In genomic region chr7:45980181-45980905, GRCh38 we compare ENCODE assay signal across 17 cellular contexts. TPM values are rescaled to one million over a fixed set of nuclear protein-coding genes. Genes with fewer than 3 reads are reported as not detected.
DNase-seq lines count a peak whose midpoint lies in the region; ATAC-seq and TF ChIP-seq lines count a peak whose summit lies in the region.
"Had no signal": no experiment of that assay in that cellular context is flagged by ENCODE, and none has a peak within 500 bp of the region (broad histone marks: within the 10 kb centered on the region; RNA-seq: fewer than 3 reads in every experiment).

No MANE protein-coding gene starts in this region.

- no peak overlapping the region for H3K27ac Mint-ChIP-seq in H9
- H3K27ac Mint-ChIP-seq: activated CD8-positive, alpha-beta T cell treated with anti-CD3 and anti-CD28 coated beads, Interleukin-2, amount 10 ng/mL, durations not matched to agents 7 days and 5 days; naive thymus-derived CD4-positive, alpha-beta T cell had no signal

- H3K9me2 ChIP-seq in GM23248 (ENCODE audit: insufficient read depth) = no peaks in the 10 kb centered on the region

- H3K36me3 Mint-ChIP-seq in H9 (ENCODE audit: insufficient read depth in 1 of 3, low read depth in 3 of 3) = peaks cover 5 to 10% (median 7%) of the 10 kb centered on the region in 3 experiments; a peak in 6 of 7 replicates
- H3K36me3 Mint-ChIP-seq: brain had no signal

- peak overlapping the region; percentile 99 for H3K27ac ChIP-seq in GM23248
- H3K27ac ChIP-seq in brain microvascular endothelial cell = no peak overlapping the region
- H3K27ac ChIP-seq in vagina = no peak overlapping the region
- no peak overlapping the region for H3K27ac ChIP-seq in H9 (ENCODE audit: insufficient read length, low read depth, low read length)
- H3K27ac ChIP-seq: heart left ventricle, KMS-11, psoas muscle had no signal

- H4K5ac ChIP-seq in H9 (ENCODE audit: insufficient read length, low read depth, low read length) = no peak overlapping the region

- no peak overlapping the region for H3K4ac ChIP-seq in H9 (ENCODE audit: low read depth, low read length)

- no peak overlapping the region for H3K4me3 Mint-ChIP-seq in H9
- H3K4me3 Mint-ChIP-seq: activated CD8-positive, alpha-beta T cell treated with anti-CD3 and anti-CD28 coated beads, Interleukin-2, amount 10 ng/mL, durations not matched to agents 7 days and 5 days; brain; naive thymus-derived CD4-positive, alpha-beta T cell had no signal

- H3F3A ChIP-seq in GM23248 (ENCODE audit: insufficient read depth) = peaks cover 40% of the 10 kb centered on the region

- peak; percentile 83 for DNase-seq in GM23248
- DNase-seq in brain microvascular endothelial cell = peak; percentile 76
- peak; percentile 72 for DNase-seq in iris pigment epithelial cell (ENCODE audit: low read depth)
- DNase-seq in vagina (ENCODE audit: extremely low spot score in 2 of 2) = peak; percentile 74 to 79
- DNase-seq in H9 = no peak
- DNase-seq: activated CD8-positive, alpha-beta T cell treated with anti-CD3 and anti-CD28 coated beads, Interleukin-2, amount 10 ng/mL, durations not matched to agents 7 days and 5 days; activated effector memory CD4-positive, alpha-beta T cell treated with Interleukin-2 at 50 U/mL for 16 hours; GF-D8; heart left ventricle; naive thymus-derived CD4-positive, alpha-beta T cell; NCI-H510A treated with DMSO at 0.1 percent for 48 hours; psoas muscle had no signal

- H3K4me3 ChIP-seq in GM23248 (no peak overlapping the region), brain microvascular endothelial cell (ENCODE audit: low read depth, low read length) (no peak overlapping the region), vagina (no peak overlapping the region)
- H3K4me3 ChIP-seq: heart left ventricle, psoas muscle had no signal

- no peak overlapping the region for H3K56ac ChIP-seq in H9 (ENCODE audit: insufficient read length, low read depth, low read length)

- H4K91ac ChIP-seq in H9 (ENCODE audit: insufficient read length, low read depth, low read length) = no peak overlapping the region

- in situ Hi-C loops in GM23248 (cut with MboI) = no loop called here
- in situ Hi-C loops in brain microvascular endothelial cell (cut with HindIII; ENCODE audit: low pct_ligation_motif_present, low sequenced_read_pairs) = no loop called here

- intact Hi-C loops in vagina (cut with DNase I) = no loop called here

- no peaks in the 10 kb centered on the region for H3K36me3 ChIP-seq in GM23248 (ENCODE audit: low read depth)
- H3K36me3 ChIP-seq in brain microvascular endothelial cell (replicated peaks) = no peaks in the 10 kb centered on the region
- H3K36me3 ChIP-seq in vagina = no peaks in the 10 kb centered on the region
- H3K36me3 ChIP-seq: heart left ventricle had no signal

- H3K79me2 ChIP-seq in GM23248 (ENCODE audit: insufficient read depth) = no peaks in the 10 kb centered on the region
- no peaks in the 10 kb centered on the region for H3K79me2 ChIP-seq in H9 (ENCODE audit: insufficient read depth, low read length)

- ATAC-seq in HG03135 (IDR thresholded peaks at IDR 0.05; ENCODE audit: unreplicated experiment) = no peak
- ATAC-seq in HG02763 (IDR thresholded peaks at IDR 0.05; ENCODE audit: unreplicated experiment) = no peak
- ATAC-seq: activated CD8-positive, alpha-beta T cell treated with anti-CD3 and anti-CD28 coated beads, Interleukin-2, amount 10 ng/mL, durations not matched to agents 7 days and 5 days; heart left ventricle; naive thymus-derived CD4-positive, alpha-beta T cell; psoas muscle had no signal

- H2BK5ac ChIP-seq in H9 (ENCODE audit: insufficient read length, low read length) = no peak overlapping the region

- H3K23ac ChIP-seq in H9 (ENCODE audit: insufficient read length, low read depth, low read length) = no peak overlapping the region

- no peak overlapping the region for H2BK120ac ChIP-seq in H9 (ENCODE audit: low read depth, low read length, poor library complexity, severe bottlenecking)

- H3K9me3 Mint-ChIP-seq in H9 = peaks cover 6 to 12% of the 10 kb centered on the region in 2 experiments

- H2BK15ac ChIP-seq in H9 (ENCODE audit: low read depth, low read length) = no peak overlapping the region

- H3K4me2 ChIP-seq in GM23248 (ENCODE audit: unreplicated experiment) = peak overlapping the region; percentile 32
- H3K4me2 ChIP-seq in H9 (ENCODE audit: insufficient read depth, insufficient read length, low read length) = no peak overlapping the region
- H3K4me2 ChIP-seq: KMS-11 had no signal

- H2AK5ac ChIP-seq in H9 (ENCODE audit: insufficient read length, low read length) = no peak overlapping the region

- H2BK20ac ChIP-seq in H9 (ENCODE audit: low read depth, low read length, poor library complexity, severe bottlenecking) = no peak overlapping the region

- peaks cover 10% of the 10 kb centered on the region for H3K27me3 Mint-ChIP-seq in H9 (ENCODE audit: low read depth)
- H3K27me3 Mint-ChIP-seq: naive thymus-derived CD4-positive, alpha-beta T cell had no signal

- no peak overlapping the region for H2BK12ac ChIP-seq in H9 (ENCODE audit: insufficient read length, low read depth, low read length)

- H2AFZ ChIP-seq in GM23248 (peak overlapping the region; percentile 75), H9 (ENCODE audit: low read length) (no peak overlapping the region)

- no peaks in the 10 kb centered on the region for H3K79me1 ChIP-seq in H9 (ENCODE audit: insufficient read depth, low read depth, low read length, poor library complexity, severe bottlenecking)

- no peak overlapping the region for H3K14ac ChIP-seq in H9 (ENCODE audit: insufficient read depth, low read length)

- no peak overlapping the region for H3T11ph ChIP-seq in H9 (ENCODE audit: low read length)

- peaks cover 9 to 23% of the 10 kb centered on the region in 2 experiments for H3K4me1 Mint-ChIP-seq in H9

- 66 to 71% methylated on average over 7 of the region's 7 CpGs for WGBS in GM23248 (ENCODE audit: low coverage in 1 of 2, low lambda C conversion rate in 2 of 2, missing lambda C conversion rate in 2 of 2), 2 experiments
- WGBS in H9 (ENCODE audit: extremely low coverage, insufficient read length, low lambda C conversion rate) = no CpG with 5 or more reads among the region's 7 CpGs

- no peak overlapping the region for H3K18ac ChIP-seq in H9 (ENCODE audit: insufficient read length, low read depth, low read length)

- TF ChIP-seq CTCF in brain microvascular endothelial cell (IDR thresholded peaks at IDR 0.05; ENCODE audit: low read depth, low read length, missing control alignments) (peak; percentile 43), vagina (IDR thresholded peaks at IDR 0.05) (no peak), H9 (conservative IDR thresholded peaks at IDR 0.05) (no peak)

- no peaks in the 10 kb centered on the region for H3K9me3 ChIP-seq in GM23248 (ENCODE audit: low read depth)
- no peaks in the 10 kb centered on the region for H3K9me3 ChIP-seq in vagina
- H3K9me3 ChIP-seq in H9 (ENCODE audit: control insufficient read depth, low read depth, low read length) = no peaks in the 10 kb centered on the region
- H3K9me3 ChIP-seq: psoas muscle had no signal

- no peak overlapping the region for H4K8ac ChIP-seq in H9 (replicated peaks; ENCODE audit: insufficient read length, low read depth, low read length)

- H3K9ac ChIP-seq in GM23248 (peak overlapping the region; percentile 84), H9 (ENCODE audit: extremely low read depth, insufficient read length, low read length) (no peak overlapping the region)
- H3K9ac ChIP-seq: KMS-11 had no signal

- no peaks in the 10 kb centered on the region for H4K20me1 ChIP-seq in GM23248 (ENCODE audit: insufficient read depth)
- H4K20me1 ChIP-seq in H9 (ENCODE audit: control insufficient read depth, insufficient read depth, insufficient read length) = no peaks in the 10 kb centered on the region

- peaks cover 46% of the 10 kb centered on the region for H3K4me1 ChIP-seq in GM23248 (ENCODE audit: insufficient read depth)
- H3K4me1 ChIP-seq in vagina = peaks cover 14% of the 10 kb centered on the region
- H3K4me1 ChIP-seq in H9 (ENCODE audit: insufficient read depth, low read length) = no peaks in the 10 kb centered on the region; the same call in 1 of the 2 replicates

- TF ChIP-seq POLR2A in vagina (IDR thresholded peaks at IDR 0.05) = no peak

- H3K27me3 ChIP-seq in GM23248 (replicated peaks; ENCODE audit: insufficient read depth) (no peaks in the 10 kb centered on the region), brain microvascular endothelial cell (replicated peaks) (no peaks in the 10 kb centered on the region), vagina (no peaks in the 10 kb centered on the region), H9 (ENCODE audit: insufficient read depth, low read length) (no peaks in the 10 kb centered on the region)
- H3K27me3 ChIP-seq: heart left ventricle had no signal

- H3K23me2 ChIP-seq in H9 (ENCODE audit: insufficient read length, low read depth, low read length, poor library complexity, severe bottlenecking) = no peaks in the 10 kb centered on the region

RNA-seq across cellular contexts. Expression of gene IGFBP3, which starts 59.3 kb away (rescaled TPM):
- total RNA-seq in GM23248 (2014; rRNA removed; shearing (Covaris generic)) = 29,310 and 34,986 TPM in 2 replicates
- 17,437 and 17,601 TPM in 2 replicates for polyA plus RNA-seq in GM23248 (2016; fragmentation: Nextera tagmentation; extraction: Ambion mirVana)
- total RNA-seq in vagina = 197 TPM
- total RNA-seq in H9 (2021) = 10.0 TPM in 2 replicates
- total RNA-seq: OCI-LY7 had no signal

Comparison
In these comparisons a context has a peak if more than half of its experiments do, and no peak if none do; other contexts are left out.
1. RNA of gene IGFBP3, which starts 59.3 kb away (total RNA-seq): 29,310 to 34,986 TPM in GM23248; 197 TPM in vagina (single experiment) and 10.0 TPM in H9; every median in the first group is over 100 times any median in the second.